ENCODE assay signal across 10 cellular contexts in the genomic region with DNA sequence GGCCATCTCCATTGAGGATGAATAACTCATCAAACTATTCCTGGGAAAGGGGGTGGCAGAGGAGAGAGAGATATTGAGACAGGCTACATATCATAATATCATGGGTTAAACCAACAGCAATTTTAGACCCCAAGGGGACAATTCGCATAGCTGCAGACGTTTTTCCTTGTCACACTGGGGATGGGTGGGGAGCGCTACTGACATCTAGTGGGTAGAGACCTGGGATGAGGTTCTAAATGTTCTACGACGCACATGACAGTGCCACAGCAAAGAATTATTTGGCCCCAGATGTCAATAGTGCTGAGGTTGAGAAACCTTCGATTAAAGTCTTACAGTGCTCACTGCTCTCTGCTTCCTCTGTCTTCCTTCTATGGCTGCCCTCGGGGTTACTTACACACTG.
DNase-seq lines count a peak whose midpoint lies in the region; ATAC-seq and TF ChIP-seq lines count a peak whose summit lies in the region.
"Had no signal": no experiment of that assay in that cellular context is flagged by ENCODE, and none has a peak within 500 bp of the region (broad histone marks: within the 10 kb centered on the region; RNA-seq: fewer than 3 reads in every experiment).

No MANE protein-coding gene starts in this region.

- ATAC-seq in HG03571 (IDR thresholded peaks at IDR 0.05; ENCODE audit: unreplicated experiment): no peak
- ATAC-seq in GM19351 (IDR thresholded peaks at IDR 0.05; ENCODE audit: unreplicated experiment): no peak

- H3K9me3 ChIP-seq in neural progenitor cell (ENCODE audit: low read depth): no peaks in the 10 kb centered on the region
- H3K9me3 ChIP-seq: BLaER1 had no signal

- TF ChIP-seq CTCF in brain microvascular endothelial cell (IDR thresholded peaks at IDR 0.05; ENCODE audit: low read depth, low read length, missing control alignments): peak; percentile 63
- TF ChIP-seq CTCF in neural progenitor cell (IDR thresholded peaks at IDR 0.05): peak; percentile 52

- H3K4me2 ChIP-seq in neural progenitor cell: no peak overlapping the region
- H3K4me2 ChIP-seq: BLaER1 had no signal

- H3K79me2 ChIP-seq in neural progenitor cell (ENCODE audit: low read depth): no peaks in the 10 kb centered on the region

- H3K27ac ChIP-seq in brain microvascular endothelial cell (no peak overlapping the region), neural progenitor cell (no peak overlapping the region)
- H3K27ac ChIP-seq: BLaER1 had no signal

- no peak overlapping the region for H3K4me3 Mint-ChIP-seq in neural progenitor cell
- H3K4me3 Mint-ChIP-seq: activated CD4-positive, alpha-beta memory T cell treated with anti-CD3 and anti-CD28 coated beads, Interleukin-2, amount 10 ng/mL, durations not matched to agents 7 days and 5 days had no signal

- H3K27me3 Mint-ChIP-seq in neural progenitor cell (ENCODE audit: insufficient read depth, low read depth): no peaks in the 10 kb centered on the region
- H3K27me3 Mint-ChIP-seq: activated CD4-positive, alpha-beta memory T cell treated with anti-CD3 and anti-CD28 coated beads, Interleukin-2, amount 10 ng/mL, durations not matched to agents 7 days and 5 days had no signal

- H3K27me3 ChIP-seq in brain microvascular endothelial cell (replicated peaks): no peaks in the 10 kb centered on the region
- no peaks in the 10 kb centered on the region for H3K27me3 ChIP-seq in neural progenitor cell
- H3K27me3 ChIP-seq: BLaER1 had no signal

- H3K4me3 ChIP-seq in brain microvascular endothelial cell (ENCODE audit: low read depth, low read length) (no peak overlapping the region), neural progenitor cell (no peak overlapping the region)
- H3K4me3 ChIP-seq: BLaER1 had no signal

- H3K36me3 Mint-ChIP-seq in neural progenitor cell: no peaks in the 10 kb centered on the region

- H3K9me3 Mint-ChIP-seq in neural progenitor cell: no peaks in the 10 kb centered on the region
- H3K9me3 Mint-ChIP-seq: activated CD4-positive, alpha-beta memory T cell treated with anti-CD3 and anti-CD28 coated beads, Interleukin-2, amount 10 ng/mL, durations not matched to agents 7 days and 5 days had no signal

- no peaks in the 10 kb centered on the region for H4K20me1 ChIP-seq in neural progenitor cell (ENCODE audit: low read depth)
- H4K20me1 ChIP-seq: BLaER1 had no signal

- DNase-seq in NCI-H2196 (lab: John Stamatoyannopoulos, UW; ENCODE audit: unreplicated experiment): peak; percentile 44
- no peak for DNase-seq in NCI-H2196 treated with DMSO at 0.1 percent for 48 hours (lab: John Stamatoyannopoulos, UW; ENCODE audit: unreplicated experiment)
- peak; percentile 2 for DNase-seq in NAMALWA (ENCODE audit: low spot score)
- no peak for DNase-seq in brain microvascular endothelial cell
- DNase-seq in neural progenitor cell (ENCODE audit: low spot score): peak; percentile 48
- DNase-seq in AG20443 (ENCODE audit: low spot score): no peak
- DNase-seq: activated CD4-positive, alpha-beta memory T cell treated with anti-CD3 and anti-CD28 coated beads, Interleukin-2, amount 10 ng/mL, durations not matched to agents 7 days and 5 days had no signal

- no peak overlapping the region for H3K9ac ChIP-seq in neural progenitor cell
- H3K9ac ChIP-seq: BLaER1 had no signal

- no peaks in the 10 kb centered on the region for H3K4me1 ChIP-seq in neural progenitor cell
- H3K4me1 ChIP-seq: BLaER1 had no signal

- no peak overlapping the region for H2AFZ ChIP-seq in neural progenitor cell (replicated peaks)

- peaks cover 11% of the 10 kb centered on the region for H3K4me1 Mint-ChIP-seq in neural progenitor cell
- H3K4me1 Mint-ChIP-seq: activated CD4-positive, alpha-beta memory T cell treated with anti-CD3 and anti-CD28 coated beads, Interleukin-2, amount 10 ng/mL, durations not matched to agents 7 days and 5 days had no signal

- in situ Hi-C loops in brain microvascular endothelial cell (cut with HindIII; ENCODE audit: low pct_ligation_motif_present, low sequenced_read_pairs): no loop called here

- no peaks in the 10 kb centered on the region for H3F3A ChIP-seq in neural progenitor cell (ENCODE audit: low read depth)

- H3K27ac Mint-ChIP-seq in neural progenitor cell: no peak overlapping the region
- H3K27ac Mint-ChIP-seq: activated CD4-positive, alpha-beta memory T cell treated with anti-CD3 and anti-CD28 coated beads, Interleukin-2, amount 10 ng/mL, durations not matched to agents 7 days and 5 days had no signal

- H3K36me3 ChIP-seq in brain microvascular endothelial cell (replicated peaks) (no peaks in the 10 kb centered on the region), neural progenitor cell (no peaks in the 10 kb centered on the region)
- H3K36me3 ChIP-seq: BLaER1 had no signal

Comparison
In these comparisons a context has a peak if more than half of its experiments do, and no peak if none do; other contexts are left out.
1. DNase-seq: peak in NCI-H2196 (single experiment), NAMALWA (single experiment) and neural progenitor cell (single experiment); none in NCI-H2196 treated with DMSO at 0.1 percent for 48 hours (single experiment), brain microvascular endothelial cell (single experiment) and AG20443 (single experiment).